1 cellular context compared by ENCODE assay signal in the genomic region with DNA sequence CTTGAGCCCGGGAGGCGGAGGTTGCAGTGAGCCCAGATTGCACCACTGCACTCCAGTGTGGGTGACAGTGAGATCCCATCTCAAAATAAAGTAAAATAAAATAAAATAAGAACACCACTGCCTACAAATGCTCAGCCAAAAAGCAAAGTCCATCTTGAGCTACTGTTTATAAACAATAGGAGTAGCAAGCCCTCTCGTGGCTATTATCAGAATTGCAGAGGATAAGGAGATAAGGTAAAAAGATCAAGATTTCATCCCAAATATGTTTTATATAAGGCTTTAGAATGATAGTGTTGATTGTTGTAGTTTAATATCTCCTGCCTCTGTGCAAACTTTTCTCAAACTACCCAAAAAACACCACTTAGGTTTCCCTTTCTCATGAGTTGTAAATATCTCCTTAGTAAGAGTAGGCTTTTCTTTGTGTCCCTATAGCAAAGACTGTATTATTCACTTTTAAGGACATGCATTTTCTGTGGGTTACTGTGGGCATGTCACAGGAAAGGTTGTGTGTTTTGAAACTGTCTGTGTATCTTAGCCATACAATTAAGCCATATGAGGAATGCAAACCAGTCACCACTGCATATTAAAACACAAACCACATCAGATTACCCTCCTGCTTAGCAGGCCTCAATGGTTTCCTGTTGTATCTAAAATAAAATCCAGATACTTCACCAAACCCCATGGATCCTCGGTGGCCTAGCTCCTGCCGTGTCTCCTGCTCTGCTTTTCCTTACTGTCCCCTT.
TF ChIP-seq lines count a peak whose summit lies in the region.

No MANE protein-coding gene starts in this region.

TF ChIP-seq in K562, 482 proteins besides CTCF, POLR2A, EP300 and RAD21:
- TF ChIP-seq SMC3 (conservative IDR thresholded peaks at IDR 0.05; ENCODE audit: insufficient read depth, low read depth, low read length) = peak; percentile 31; the same call in 1 of the 2 replicates
- TF ChIP-seq HMG20A (CRISPR knock-in tag; conservative IDR thresholded peaks at IDR 0.05) = no peak
- no peak for TF ChIP-seq NFIX (CRISPR knock-in tag; IDR thresholded peaks at IDR 0.05; ENCODE audit: low read depth)
